15 cellular contexts compared by ENCODE assay signal in the genomic region with DNA sequence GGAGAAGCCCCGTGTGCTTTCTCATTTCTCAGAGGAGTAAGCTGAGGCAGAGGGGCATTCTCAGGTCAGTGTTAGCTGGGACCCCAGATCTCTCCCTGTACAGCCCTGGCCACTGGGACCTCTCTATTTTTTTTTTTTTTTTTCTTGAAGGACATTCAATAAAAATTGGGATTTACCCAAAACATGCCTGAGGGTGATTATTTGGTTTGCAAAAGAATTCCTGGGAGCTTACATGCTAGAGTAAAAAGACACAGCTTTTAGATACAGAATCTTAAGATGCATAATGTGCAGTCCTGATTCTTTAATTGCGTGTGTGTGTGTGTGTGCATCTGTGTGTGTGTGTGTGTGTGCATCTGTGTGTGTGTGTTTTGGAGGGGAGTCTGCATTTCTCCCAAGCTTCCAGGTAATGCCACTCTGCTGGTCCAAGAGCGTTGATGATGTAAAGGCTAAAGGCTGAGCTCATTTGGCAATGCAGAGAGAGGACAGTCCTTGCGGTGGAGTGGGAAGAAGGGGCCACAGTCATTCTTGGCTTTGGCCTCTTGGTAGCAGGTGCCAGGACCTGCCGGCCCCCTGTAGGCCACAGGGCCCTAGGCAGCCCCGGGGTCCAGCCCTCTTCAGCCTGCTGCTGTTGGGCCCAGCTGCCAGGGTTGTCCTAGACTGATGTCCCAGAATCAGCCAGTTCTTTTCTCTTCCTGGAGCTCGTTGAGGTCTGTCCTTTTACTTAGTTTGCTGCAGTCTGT. TPM values are rescaled to one million over a fixed set of nuclear protein-coding genes. Genes with fewer than 3 reads are reported as not detected.
DNase-seq lines count a peak whose midpoint lies in the region; ATAC-seq and TF ChIP-seq lines count a peak whose summit lies in the region.
"Had no signal": no experiment of that assay in that cellular context is flagged by ENCODE, and none has a peak within 500 bp of the region (broad histone marks: within the 10 kb centered on the region; RNA-seq: fewer than 3 reads in every experiment).

No MANE protein-coding gene starts in this region.

- TF ChIP-seq CTCF in right atrium auricular region (IDR thresholded peaks at IDR 0.05) (no peak), GM20000 (IDR thresholded peaks at IDR 0.05; ENCODE audit: extremely low read depth, missing control alignments) (no peak)

- H3K27me3 Mint-ChIP-seq in activated T-helper 2 cell treated with anti-CD3 and anti-CD28 coated beads, Interferon-gamma antibody, Interleukin-2, Interleukin-4, amounts not matched to agents 10 μg/mL and 5 μg/mL and 100 μg/mL, durations not matched to agents 14 hours and 24 hours and 36 hours (ENCODE audit: low read depth) = no peaks in the 10 kb centered on the region
- no peaks in the 10 kb centered on the region for H3K27me3 Mint-ChIP-seq in natural killer cell treated with Interleukin-12 subunit alpha and Interleukin-12 subunit beta and Interleukin-15 and Interleukin-18, amount 100 ng/mL, for 72 hours
- H3K27me3 Mint-ChIP-seq: CD4-positive, CD25-positive, alpha-beta regulatory T cell had no signal

- no peak for ATAC-seq in stimulated activated effector memory CD8-positive, alpha-beta T cell treated with anti-CD3 and anti-CD28 coated beads, Interleukin-12 subunit alpha, Interleukin-12 subunit beta, amount 100 ng/mL, for 72 hours
- ATAC-seq in natural killer cell treated with Interleukin-12 subunit alpha and Interleukin-12 subunit beta and Interleukin-15 and Interleukin-18, amount 100 ng/mL, for 72 hours = no peak
- no peak for ATAC-seq in GM21526 (IDR thresholded peaks at IDR 0.05; ENCODE audit: low FRiP score, unreplicated experiment)
- ATAC-seq in HG03521 (IDR thresholded peaks at IDR 0.05; ENCODE audit: unreplicated experiment) = no peak

- peaks cover 50% of the 10 kb centered on the region for H3K36me3 Mint-ChIP-seq in activated T-helper 2 cell treated with anti-CD3 and anti-CD28 coated beads, Interferon-gamma antibody, Interleukin-2, Interleukin-4, amounts not matched to agents 10 μg/mL and 5 μg/mL and 100 μg/mL, durations not matched to agents 14 hours and 24 hours and 36 hours (ENCODE audit: low read depth)
- peaks cover 48% of the 10 kb centered on the region for H3K36me3 Mint-ChIP-seq in stimulated activated effector memory CD8-positive, alpha-beta T cell treated with anti-CD3 and anti-CD28 coated beads, Interleukin-12 subunit alpha, Interleukin-12 subunit beta, amount 100 ng/mL, for 72 hours
- peaks cover 4% of the 10 kb centered on the region for H3K36me3 Mint-ChIP-seq in natural killer cell treated with Interleukin-12 subunit alpha and Interleukin-12 subunit beta and Interleukin-15 and Interleukin-18, amount 100 ng/mL, for 72 hours

- H3K27ac Mint-ChIP-seq in activated T-helper 2 cell treated with anti-CD3 and anti-CD28 coated beads, Interferon-gamma antibody, Interleukin-2, Interleukin-4, amounts not matched to agents 10 μg/mL and 5 μg/mL and 100 μg/mL, durations not matched to agents 14 hours and 24 hours and 36 hours = peak overlapping the region; percentile 16
- H3K27ac Mint-ChIP-seq in stimulated activated effector memory CD8-positive, alpha-beta T cell treated with anti-CD3 and anti-CD28 coated beads, Interleukin-12 subunit alpha, Interleukin-12 subunit beta, amount 100 ng/mL, for 72 hours = peak overlapping the region; percentile 78
- H3K27ac Mint-ChIP-seq in natural killer cell treated with Interleukin-12 subunit alpha and Interleukin-12 subunit beta and Interleukin-15 and Interleukin-18, amount 100 ng/mL, for 72 hours = peak overlapping the region in 1 of 2 donors; percentile 75

- no peaks in the 10 kb centered on the region for H3K9me3 ChIP-seq in right atrium auricular region

- no peaks in the 10 kb centered on the region for H3K9me3 Mint-ChIP-seq in activated T-helper 2 cell treated with anti-CD3 and anti-CD28 coated beads, Interferon-gamma antibody, Interleukin-2, Interleukin-4, amounts not matched to agents 10 μg/mL and 5 μg/mL and 100 μg/mL, durations not matched to agents 14 hours and 24 hours and 36 hours
- H3K9me3 Mint-ChIP-seq in stimulated activated effector memory CD8-positive, alpha-beta T cell treated with anti-CD3 and anti-CD28 coated beads, Interleukin-12 subunit alpha, Interleukin-12 subunit beta, amount 100 ng/mL, for 72 hours = no peaks in the 10 kb centered on the region
- H3K9me3 Mint-ChIP-seq in natural killer cell treated with Interleukin-12 subunit alpha and Interleukin-12 subunit beta and Interleukin-15 and Interleukin-18, amount 100 ng/mL, for 72 hours = no peaks in the 10 kb centered on the region
- H3K9me3 Mint-ChIP-seq: CD4-positive, CD25-positive, alpha-beta regulatory T cell; T-helper 1 cell treated with Interleukin-12 subunit alpha and Interleukin-12 subunit beta and Interleukin-4 antibody, amounts not matched to agents 30 μg/mL and 1 μg/mL, for 36 hours had no signal

- no peak overlapping the region for H3K4me3 Mint-ChIP-seq in activated T-helper 2 cell treated with anti-CD3 and anti-CD28 coated beads, Interferon-gamma antibody, Interleukin-2, Interleukin-4, amounts not matched to agents 10 μg/mL and 5 μg/mL and 100 μg/mL, durations not matched to agents 14 hours and 24 hours and 36 hours (ENCODE audit: low read depth)
- H3K4me3 Mint-ChIP-seq in stimulated activated effector memory CD8-positive, alpha-beta T cell treated with anti-CD3 and anti-CD28 coated beads, Interleukin-12 subunit alpha, Interleukin-12 subunit beta, amount 100 ng/mL, for 72 hours = no peak overlapping the region
- H3K4me3 Mint-ChIP-seq in natural killer cell treated with Interleukin-12 subunit alpha and Interleukin-12 subunit beta and Interleukin-15 and Interleukin-18, amount 100 ng/mL, for 72 hours = no peak overlapping the region
- H3K4me3 Mint-ChIP-seq: CD4-positive, CD25-positive, alpha-beta regulatory T cell; T-helper 1 cell treated with Interleukin-12 subunit alpha and Interleukin-12 subunit beta and Interleukin-4 antibody, amounts not matched to agents 30 μg/mL and 1 μg/mL, for 36 hours had no signal

- in situ Hi-C loops in G401 (cut with HindIII; ENCODE audit: low sequenced_read_pairs) = no loop called here

- DNase-seq in G401 (ENCODE audit: low spot score) (peak; percentile 54), right atrium auricular region (ENCODE audit: low spot score) (no peak), GM20000 (ENCODE audit: low spot score) (no peak)
- no peak for DNase-seq in activated T-helper 2 cell treated with anti-CD3 and anti-CD28 coated beads, Interferon-gamma antibody, Interleukin-2, Interleukin-4, amounts not matched to agents 10 μg/mL and 5 μg/mL and 100 μg/mL, durations not matched to agents 14 hours and 24 hours and 36 hours (ENCODE audit: low spot score)
- DNase-seq in stimulated activated effector memory CD8-positive, alpha-beta T cell treated with anti-CD3 and anti-CD28 coated beads, Interleukin-12 subunit alpha, Interleukin-12 subunit beta, amount 100 ng/mL, for 72 hours (ENCODE audit: low spot score in 2 of 2) = no peak
- DNase-seq in natural killer cell treated with Interleukin-12 subunit alpha and Interleukin-12 subunit beta and Interleukin-15 and Interleukin-18, amount 100 ng/mL, for 72 hours (ENCODE audit: low spot score) = no peak
- DNase-seq: activated CD4-positive, alpha-beta T cell treated with anti-CD3 and anti-CD28 coated beads, Interleukin-2, amount 50 U/mL, for 4 hours; activated effector memory CD4-positive, alpha-beta T cell treated with anti-CD3 and anti-CD28 coated beads, Interleukin-2, amount 50 U/mL, for 16 hours; CD4-positive, CD25-positive, alpha-beta regulatory T cell; islet precursor cell; NCI-H226; PC-9 had no signal

- peaks cover 0 to 56% of the 10 kb centered on the region in 2 donors for H3K4me1 ChIP-seq in right atrium auricular region

- intact Hi-C loops in activated T-helper 2 cell treated with anti-CD3 and anti-CD28 coated beads, Interferon-gamma antibody, Interleukin-2, Interleukin-4, amounts not matched to agents 10 μg/mL and 5 μg/mL and 100 μg/mL, durations not matched to agents 14 hours and 24 hours and 36 hours (cut with micrococcal nuclease) = no loop called here

- H3K36me3 ChIP-seq in right atrium auricular region = peaks cover 13% of the 10 kb centered on the region

- no peaks in the 10 kb centered on the region for H3K27me3 ChIP-seq in right atrium auricular region

- H3K27ac ChIP-seq in right atrium auricular region = peak overlapping the region; percentile 39 to 88
- H3K27ac ChIP-seq: PC-9 had no signal

- peaks cover 20% of the 10 kb centered on the region for H3K4me1 Mint-ChIP-seq in activated T-helper 2 cell treated with anti-CD3 and anti-CD28 coated beads, Interferon-gamma antibody, Interleukin-2, Interleukin-4, amounts not matched to agents 10 μg/mL and 5 μg/mL and 100 μg/mL, durations not matched to agents 14 hours and 24 hours and 36 hours (ENCODE audit: low read depth)
- H3K4me1 Mint-ChIP-seq in stimulated activated effector memory CD8-positive, alpha-beta T cell treated with anti-CD3 and anti-CD28 coated beads, Interleukin-12 subunit alpha, Interleukin-12 subunit beta, amount 100 ng/mL, for 72 hours = peaks cover 38% of the 10 kb centered on the region
- H3K4me1 Mint-ChIP-seq in natural killer cell treated with Interleukin-12 subunit alpha and Interleukin-12 subunit beta and Interleukin-15 and Interleukin-18, amount 100 ng/mL, for 72 hours (ENCODE audit: low read depth in 2 of 2) = peaks cover 14 to 26% of the 10 kb centered on the region in 2 donors

- no peak overlapping the region for H3K4me3 ChIP-seq in right atrium auricular region
- H3K4me3 ChIP-seq: PC-9 had no signal

RNA-seq across cellular contexts. Expression of a gene that starts 48.6 kb away (rescaled TPM):
- total RNA-seq in G401 (2014; rRNA removed; shearing (Covaris generic)) = 20.4 and 25.4 TPM in 2 replicates
- total RNA-seq in activated T-helper 2 cell treated with anti-CD3 and anti-CD28 coated beads, Interferon-gamma antibody, Interleukin-2, Interleukin-4, amounts not matched to agents 10 μg/mL and 5 μg/mL and 100 μg/mL, durations not matched to agents 14 hours and 24 hours and 36 hours = 75.2 and 75.5 TPM in 2 replicates
- 10 to 100 TPM in 1 of 2 donors, 1 to 10 TPM in 1; 5.8 to 11.2 TPM for total RNA-seq in right atrium auricular region
- total RNA-seq in natural killer cell treated with Interleukin-12 subunit alpha and Interleukin-12 subunit beta and Interleukin-15 and Interleukin-18, amount 100 ng/mL, for 72 hours = 10 to 100 TPM; 52.5 to 68.6 TPM
